Comparison of ENCODE assay signal across 24 cellular contexts in the genomic region with DNA sequence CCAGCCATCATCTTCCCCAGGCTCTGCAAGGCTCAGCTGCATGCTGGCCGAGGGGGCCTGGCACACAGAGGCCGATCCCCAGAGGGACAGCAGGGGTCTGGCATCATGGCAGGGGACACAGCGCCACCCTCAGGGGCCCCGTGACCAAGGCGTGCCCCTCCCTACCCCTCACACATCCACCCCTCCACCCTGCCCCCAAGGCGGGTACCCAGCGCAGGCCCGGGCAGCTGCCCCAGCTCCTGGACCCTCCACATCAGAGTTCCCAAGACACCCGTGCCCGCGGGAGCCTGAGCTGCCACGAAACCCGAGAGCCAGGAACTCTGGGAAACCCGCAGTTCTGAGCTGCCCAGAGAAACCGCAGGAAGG. TPM values are rescaled to one million over a fixed set of nuclear protein-coding genes. Genes with fewer than 3 reads are reported as not detected.
DNase-seq lines count a peak whose midpoint lies in the region; ATAC-seq and TF ChIP-seq lines count a peak whose summit lies in the region.
"Had no signal": no experiment of that assay in that cellular context is flagged by ENCODE, and none has a peak within 500 bp of the region (broad histone marks: within the 10 kb centered on the region; RNA-seq: fewer than 3 reads in every experiment).

No MANE protein-coding gene starts in this region.

- no peak for TF ChIP-seq POLR2A in NB4 (IDR thresholded peaks at IDR 0.05; ENCODE audit: extremely low read depth, insufficient read length)

- H3K27ac ChIP-seq in GM23338 (ENCODE audit: low read depth) (no peak overlapping the region), dorsolateral prefrontal cortex (peak overlapping the region in 43 of 59 donors; percentile 13 to 80 (median 61)), parathyroid adenoma (peak overlapping the region; percentile 33)
- H3K27ac ChIP-seq: cardiac muscle cell, thyroid gland had no signal

- no peak overlapping the region for H3K9ac ChIP-seq in parathyroid adenoma

- H3K9me2 ChIP-seq in GM23338 (ENCODE audit: insufficient read depth) = no peaks in the 10 kb centered on the region

- DNase-seq in GM23338 (ENCODE audit: low spot score) = peak; percentile 25
- DNase-seq in NB4 (ENCODE audit: low read depth) = no peak
- DNase-seq in dorsolateral prefrontal cortex = no peak
- no peak for DNase-seq in ACHN
- DNase-seq: activated B cell treated with CpG ODN at 0.5 μM for 24 hours; activated naive CD4-positive, alpha-beta T cell treated with anti-CD3 and anti-CD28 coated beads, Interleukin-2, amount 10 ng/mL, durations not matched to agents 7 days and 5 days; CD4-positive, CD25-positive, alpha-beta regulatory T cell; left colon; mesendoderm; naive thymus-derived CD4-positive, alpha-beta T cell; NCI-H146; NCI-H524 treated with DMSO at 0.1 percent for 48 hours; stimulated activated CD4-positive, alpha-beta T cell treated with anti-CD3 and anti-CD28 coated beads, Interleukin-12 subunit alpha, Interleukin-12 subunit beta, amount 100 ng/mL, for 4 hours; stimulated activated CD4-positive, alpha-beta T cell treated with anti-CD3 and anti-CD28 coated beads, Interleukin-4, amount 100 ng/mL, for 24 hours; stimulated activated naive B cell treated with anti-CD40 and anti-IgM and Interleukin-4, amounts not matched to agents 10 μg/mL and 1 μg/mL and 100 μg/mL, for 72 hours; T-helper 9 cell had no signal

- H3K9me3 Mint-ChIP-seq in GM23338 = no peaks in the 10 kb centered on the region; the same call in 2 of the 3 replicates
- H3K9me3 Mint-ChIP-seq: activated B cell treated with CpG ODN at 0.5 μM for 24 hours; activated naive CD4-positive, alpha-beta T cell treated with anti-CD3 and anti-CD28 coated beads, Interleukin-2, amount 10 ng/mL, durations not matched to agents 7 days and 5 days; stimulated activated naive B cell treated with anti-CD40 and anti-IgM and Interleukin-4, amounts not matched to agents 10 μg/mL and 1 μg/mL and 100 μg/mL, for 72 hours had no signal

- H3K9me3 ChIP-seq in parathyroid adenoma (ENCODE audit: control insufficient read depth, low read length) = no peaks in the 10 kb centered on the region
- H3K9me3 ChIP-seq: HAP-1, thyroid gland had no signal

- peaks cover 10% of the 10 kb centered on the region for H3K27me3 Mint-ChIP-seq in GM23338 (ENCODE audit: insufficient read depth, low read depth, poor library complexity)
- H3K27me3 Mint-ChIP-seq: activated B cell treated with CpG ODN at 0.5 μM for 24 hours; CD4-positive, CD25-positive, alpha-beta regulatory T cell; naive thymus-derived CD4-positive, alpha-beta T cell; stimulated activated naive B cell treated with anti-CD40 and anti-IgM and Interleukin-4, amounts not matched to agents 10 μg/mL and 1 μg/mL and 100 μg/mL, for 72 hours had no signal

- no peak overlapping the region for H2AFZ ChIP-seq in GM23338
- H2AFZ ChIP-seq in parathyroid adenoma = peak overlapping the region; percentile 87

- H3K79me2 ChIP-seq in GM23338 (replicated peaks; ENCODE audit: insufficient read depth) = no peaks in the 10 kb centered on the region
- no peaks in the 10 kb centered on the region for H3K79me2 ChIP-seq in parathyroid adenoma

- in situ Hi-C loops in ACHN (cut with HindIII; ENCODE audit: low pct_ligation_motif_present, low pct_unique_long_range_greater_than_20kb, low sequenced_read_pairs) = no loop called here

- no peaks in the 10 kb centered on the region; the same call in 2 of the 3 replicates for H3K4me1 Mint-ChIP-seq in GM23338
- H3K4me1 Mint-ChIP-seq: activated B cell treated with CpG ODN at 0.5 μM for 24 hours; activated naive CD4-positive, alpha-beta T cell treated with anti-CD3 and anti-CD28 coated beads, Interleukin-2, amount 10 ng/mL, durations not matched to agents 7 days and 5 days had no signal

- ATAC-seq in GM23338 (peak; percentile 64), HG03342 (IDR thresholded peaks at IDR 0.05; ENCODE audit: unreplicated experiment) (no peak), GM19397 (IDR thresholded peaks at IDR 0.05; ENCODE audit: unreplicated experiment) (no peak), GM18502 (IDR thresholded peaks at IDR 0.05; ENCODE audit: poor library complexity, unreplicated experiment) (no peak)
- ATAC-seq: HepG2; left colon; stimulated activated naive B cell treated with anti-CD40 and anti-IgM and Interleukin-4, amounts not matched to agents 10 μg/mL and 1 μg/mL and 100 μg/mL, for 72 hours had no signal

- H4K20me1 ChIP-seq in GM23338 (replicated peaks; ENCODE audit: insufficient read depth) = no peaks in the 10 kb centered on the region

- H3K4me3 Mint-ChIP-seq in GM23338 = no peak overlapping the region
- H3K4me3 Mint-ChIP-seq: activated B cell treated with CpG ODN at 0.5 μM for 24 hours; activated naive CD4-positive, alpha-beta T cell treated with anti-CD3 and anti-CD28 coated beads, Interleukin-2, amount 10 ng/mL, durations not matched to agents 7 days and 5 days; CD4-positive, CD25-positive, alpha-beta regulatory T cell; naive thymus-derived CD4-positive, alpha-beta T cell; stimulated activated naive B cell treated with anti-CD40 and anti-IgM and Interleukin-4, amounts not matched to agents 10 μg/mL and 1 μg/mL and 100 μg/mL, for 72 hours had no signal

- H3K4me2 ChIP-seq in GM23338 = no peak overlapping the region
- H3K4me2 ChIP-seq in parathyroid adenoma (ENCODE audit: low read length) = no peak overlapping the region

- H3K27ac Mint-ChIP-seq in GM23338 = no peak overlapping the region
- H3K27ac Mint-ChIP-seq: activated B cell treated with CpG ODN at 0.5 μM for 24 hours; activated naive CD4-positive, alpha-beta T cell treated with anti-CD3 and anti-CD28 coated beads, Interleukin-2, amount 10 ng/mL, durations not matched to agents 7 days and 5 days; CD4-positive, CD25-positive, alpha-beta regulatory T cell; naive thymus-derived CD4-positive, alpha-beta T cell; stimulated activated naive B cell treated with anti-CD40 and anti-IgM and Interleukin-4, amounts not matched to agents 10 μg/mL and 1 μg/mL and 100 μg/mL, for 72 hours had no signal

- H3F3A ChIP-seq in GM23338 (replicated peaks; ENCODE audit: low read depth) = no peaks in the 10 kb centered on the region

- H3K4me1 ChIP-seq in GM23338 (ENCODE audit: insufficient read depth) = no peaks in the 10 kb centered on the region
- peaks cover 9% of the 10 kb centered on the region for H3K4me1 ChIP-seq in parathyroid adenoma
- H3K4me1 ChIP-seq: HAP-1, thyroid gland had no signal

- TF ChIP-seq CTCF in GM23338 (conservative IDR thresholded peaks at IDR 0.05; ENCODE audit: low read depth in 2 of 2) (peak in 1 of 2 experiments; percentile 67; a peak in 2 of 4 replicates), NB4 (IDR thresholded peaks at IDR 0.05; ENCODE audit: low read depth, low read length) (peak; percentile 14), dorsolateral prefrontal cortex (IDR thresholded peaks at IDR 0.05 in 54 of 56, conservative IDR thresholded peaks at IDR 0.05 in 2 of 56; ENCODE audit: low read depth in 1 of 56, partially characterized antibody in 56 of 56) (peak in 11 of 56 donors; percentile 6 to 25 (median 15)), parathyroid adenoma (IDR thresholded peaks at IDR 0.05) (no peak)

- no peaks in the 10 kb centered on the region; the same call in 2 of the 3 replicates for H3K36me3 Mint-ChIP-seq in GM23338 (ENCODE audit: low read depth)
- H3K36me3 Mint-ChIP-seq: activated naive CD4-positive, alpha-beta T cell treated with anti-CD3 and anti-CD28 coated beads, Interleukin-2, amount 10 ng/mL, durations not matched to agents 7 days and 5 days had no signal

- H3K36me3 ChIP-seq in GM23338 (ENCODE audit: insufficient read depth) = no peaks in the 10 kb centered on the region
- H3K36me3 ChIP-seq in parathyroid adenoma (ENCODE audit: control insufficient read depth, insufficient read depth, low read length) = no peaks in the 10 kb centered on the region
- H3K36me3 ChIP-seq: cardiac muscle cell, HAP-1, thyroid gland had no signal

- no peak overlapping the region for H3K4me3 ChIP-seq in GM23338
- H3K4me3 ChIP-seq in NB4 (ENCODE audit: low read depth, low read length) = no peak overlapping the region
- peak overlapping the region in 12 of 59 donors; percentile 6 to 31 (median 19) for H3K4me3 ChIP-seq in dorsolateral prefrontal cortex
- H3K4me3 ChIP-seq in parathyroid adenoma (ENCODE audit: low read depth, low read length) = no peak overlapping the region
- H3K4me3 ChIP-seq: cardiac muscle cell, HAP-1, thyroid gland had no signal

- H3K27me3 ChIP-seq in GM23338 (ENCODE audit: insufficient read depth) (no peaks in the 10 kb centered on the region), dorsolateral prefrontal cortex (no peaks in the 10 kb centered on the region), parathyroid adenoma (ENCODE audit: control insufficient read depth, insufficient read depth, low read length) (no peaks in the 10 kb centered on the region)
- H3K27me3 ChIP-seq: cardiac muscle cell, thyroid gland had no signal

- intact Hi-C loops in dorsolateral prefrontal cortex (cut with DNase I) = no loop called here

RNA-seq across cellular contexts. Expression of a gene that starts 43.5 kb away (rescaled TPM):
- 18.1 and 21.8 TPM in 2 replicates for total RNA-seq in GM23338 (2014; rRNA removed; shearing (Covaris generic))
- 10.5 and 11.6 TPM in 2 replicates for polyA plus RNA-seq in GM23338 (2016; fragmentation: Nextera tagmentation; extraction: Ambion mirVana)
- total RNA-seq in dorsolateral prefrontal cortex = 10 to 100 TPM; 18.6 to 56.8 (median 38.8) TPM

RNA-seq across cellular contexts. Expression of a gene that starts 46.5 kb away (rescaled TPM):
- 6.9 and 17.5 TPM in 2 replicates for total RNA-seq in GM23338 (2014; rRNA removed; shearing (Covaris generic))
- 2.0 and 2.1 TPM in 2 replicates for polyA plus RNA-seq in GM23338 (2016; fragmentation: Nextera tagmentation; extraction: Ambion mirVana)
- total RNA-seq in dorsolateral prefrontal cortex = 100 to 1,000 TPM in 42 of 120 experiments, 10 to 100 TPM in 78; 56.1 to 138 (median 94.7) TPM
